ENCODE assay signal across 8 cellular contexts in the genomic region with DNA sequence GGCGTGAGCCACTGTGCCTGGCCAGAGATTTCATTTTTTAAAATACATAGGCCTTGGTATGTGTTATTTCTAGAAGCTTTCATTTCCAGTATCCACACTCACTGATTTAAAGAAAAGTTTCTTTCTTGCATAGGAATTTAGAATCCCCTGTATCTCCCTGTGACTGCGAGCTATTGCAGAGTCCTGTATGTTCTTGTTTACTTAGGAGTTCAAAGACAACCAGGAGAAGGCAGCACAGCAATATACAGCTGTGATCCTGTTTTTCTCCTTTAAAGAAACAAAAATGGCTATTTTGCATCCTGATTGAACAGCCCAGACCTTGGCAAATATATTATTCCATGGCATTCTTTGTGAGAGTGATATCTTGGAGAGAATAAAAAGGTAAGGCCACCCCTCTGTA.
"Had no signal": no experiment of that assay in that cellular context is flagged by ENCODE, and none has a peak within 500 bp of the region (broad histone marks: within the 10 kb centered on the region; RNA-seq: fewer than 3 reads in every experiment).

No MANE protein-coding gene starts in this region.

- H3K36me3 Mint-ChIP-seq: IgD-negative memory B cell had no signal

- H3K27ac Mint-ChIP-seq: HFFc6, IgD-negative memory B cell had no signal

- H3K4me3 Mint-ChIP-seq: HFFc6, IgD-negative memory B cell had no signal

- H3K9ac ChIP-seq: GM23248 had no signal

- H3K36me3 ChIP-seq: HAP-1 had no signal

- H3K4me3 ChIP-seq: GM23248, HAP-1 had no signal

- H2AFZ ChIP-seq: GM23248 had no signal

- DNase-seq: GM23248, GOT3, H7, HFFc6 had no signal

- H3K27ac ChIP-seq: GM23248, HL-60 had no signal

- H3K4me1 ChIP-seq: HAP-1 had no signal

- H3K9me3 ChIP-seq: HAP-1 had no signal

- H3K9me3 Mint-ChIP-seq: HFFc6 had no signal

- ATAC-seq: HCT116 had no signal
